Comparison of ENCODE assay signal across 11 cellular contexts in the genomic region with DNA sequence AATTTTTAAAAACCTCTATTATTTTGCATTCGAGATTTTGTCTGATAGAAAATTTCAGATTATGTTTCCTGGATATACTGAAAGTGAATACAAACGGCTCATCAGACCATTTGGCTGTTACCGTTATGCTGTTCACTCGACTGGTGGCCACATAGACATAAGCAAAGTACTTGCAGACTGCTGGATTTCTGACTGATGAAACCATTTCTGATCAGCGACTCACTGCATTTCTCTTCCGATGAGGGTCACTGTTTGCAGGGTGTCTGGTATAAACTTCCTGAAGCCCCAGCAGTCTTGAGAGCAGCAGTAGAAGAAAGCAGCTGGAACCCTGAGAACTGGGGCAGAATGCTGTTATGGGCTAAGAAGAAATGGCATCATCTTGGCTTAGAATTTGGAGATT. TPM values are rescaled to one million over a fixed set of nuclear protein-coding genes. Genes with fewer than 3 reads are reported as not detected.
DNase-seq lines count a peak whose midpoint lies in the region; ATAC-seq lines count a peak whose summit lies in the region.
"Had no signal": no experiment of that assay in that cellular context is flagged by ENCODE, and none has a peak within 500 bp of the region (broad histone marks: within the 10 kb centered on the region; RNA-seq: fewer than 3 reads in every experiment).

No MANE protein-coding gene starts in this region.

- peak; percentile 68 for DNase-seq in ACHN
- DNase-seq in astrocyte of the hippocampus (ENCODE audit: low read depth, low spot score), result peak; percentile 65
- peak; percentile 81 for DNase-seq in islet precursor cell
- DNase-seq in NCI-H1694 (lab: John Stamatoyannopoulos, UW), result no peak
- DNase-seq in NCI-H446 treated with DMSO at 0.1 percent for 48 hours (lab: John Stamatoyannopoulos, UW), result no peak
- no peak for DNase-seq in substantia nigra (lab: John Stamatoyannopoulos, UW)
- DNase-seq: NCI-H1105; stimulated activated naive CD4-positive, alpha-beta T cell treated with Interleukin-2 at 50 U/mL for 16 hours had no signal

- no peaks in the 10 kb centered on the region for H3K9me3 ChIP-seq in HUES64 (ENCODE audit: insufficient read depth, low read depth, low read length)
- H3K9me3 ChIP-seq: BLaER1 had no signal

- peak overlapping the region; percentile 10; the same call in 1 of the 2 replicates for H3K27ac ChIP-seq in HUES64 (ENCODE audit: low read depth, low read length)
- H3K27ac ChIP-seq in substantia nigra (ENCODE audit: low read depth, low read length, poor library complexity, severe bottlenecking), result no peak overlapping the region
- H3K27ac ChIP-seq: BLaER1 had no signal

- no peak overlapping the region for H3K9ac ChIP-seq in HUES64 (ENCODE audit: low read depth, low read length)
- H3K9ac ChIP-seq: BLaER1 had no signal

- no peaks in the 10 kb centered on the region for H3K36me3 ChIP-seq in HUES64 (ENCODE audit: insufficient read depth, low read length)
- H3K36me3 ChIP-seq: BLaER1 had no signal

- no peak overlapping the region for H3K4me3 ChIP-seq in HUES64 (ENCODE audit: low read length)
- H3K4me3 ChIP-seq: BLaER1 had no signal

- 86% methylated on average over 6 of the region's 6 CpGs for WGBS in HUES64

- in situ Hi-C loops in ACHN (cut with HindIII; ENCODE audit: low pct_ligation_motif_present, low pct_unique_long_range_greater_than_20kb, low sequenced_read_pairs), result no loop called here

- ATAC-seq in GM18907 (IDR thresholded peaks at IDR 0.05; ENCODE audit: unreplicated experiment), result no peak

- peaks cover 56% of the 10 kb centered on the region for H3K4me1 ChIP-seq in HUES64 (ENCODE audit: insufficient read depth, low read length)

- H3K27me3 ChIP-seq in HUES64 (ENCODE audit: insufficient read depth, low read length), result no peaks in the 10 kb centered on the region
- H3K27me3 ChIP-seq: BLaER1 had no signal

RNA-seq across cellular contexts. Expression of a gene that starts 17.7 kb away (rescaled TPM):
- polyA plus RNA-seq in HUES64 (2013, experiment 1 of 2), result 23.2 TPM
- polyA plus RNA-seq in HUES64 (2013, experiment 2 of 2), result 24.6 TPM

Comparison
In these comparisons a context has a peak if more than half of its experiments do, and no peak if none do; other contexts are left out.
1. DNase-seq: peak in ACHN (single experiment), astrocyte of the hippocampus (single experiment) and islet precursor cell (single experiment); none in NCI-H1694 (single experiment), NCI-H446 treated with DMSO at 0.1 percent for 48 hours (single experiment) and substantia nigra (0 of 49).